In the genomic region with DNA sequence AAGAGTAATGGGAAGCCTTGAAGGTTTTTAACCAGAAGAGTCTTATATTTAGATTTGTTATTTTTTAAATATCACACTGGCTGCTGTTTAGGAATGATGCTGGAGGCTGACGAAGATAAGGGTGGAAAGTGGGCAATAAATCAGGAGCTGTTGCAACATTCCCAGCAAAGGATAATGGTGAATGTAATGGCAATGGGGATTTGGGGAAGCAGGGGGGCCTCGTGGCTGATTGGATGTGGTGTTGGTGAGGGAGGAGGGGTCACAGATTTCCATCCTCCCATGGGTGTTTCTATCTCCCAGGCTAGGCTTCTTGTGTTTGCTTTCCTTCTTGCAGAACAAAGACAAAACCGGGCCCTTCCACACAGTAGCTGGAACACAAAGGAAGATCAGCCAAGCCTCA, we compare ENCODE assay signal across 19 cellular contexts.
A peak's percentile ranks its signal among the peaks of the same experiment; 100 is the strongest.
DNase-seq lines count a peak whose midpoint lies in the region; ATAC-seq and TF ChIP-seq lines count a peak whose summit lies in the region.
"Had no signal": no experiment of that assay in that cellular context is flagged by ENCODE, and none has a peak within 500 bp of the region (broad histone marks: within the 10 kb centered on the region; RNA-seq: fewer than 3 reads in every experiment).

No MANE protein-coding gene starts in this region.

- intact Hi-C loops in IMR-90 (cut with micrococcal nuclease), result no loop called here
- intact Hi-C loops in natural killer cell (cut with micrococcal nuclease), result no loop called here

- no peak overlapping the region for H4K8ac ChIP-seq in IMR-90 (ENCODE audit: low read depth in 2 of 2, low read length in 2 of 2)

- no peak overlapping the region for H4K5ac ChIP-seq in IMR-90 (ENCODE audit: low read depth, low read length)

- no peak overlapping the region for H3K56ac ChIP-seq in IMR-90 (ENCODE audit: extremely low read depth, insufficient read depth, low read length)

- H2AFZ ChIP-seq in IMR-90 (replicated peaks; ENCODE audit: low read length, poor library complexity), result no peak overlapping the region
- H2AFZ ChIP-seq in fibroblast of lung (ENCODE audit: low read length), result no peak overlapping the region
- H2AFZ ChIP-seq: hepatocyte had no signal

- H3K27ac Mint-ChIP-seq in natural killer cell, result no peak overlapping the region
- H3K27ac Mint-ChIP-seq: activated naive CD4-positive, alpha-beta T cell treated with anti-CD3 and anti-CD28 coated beads, Interleukin-2, amount 50 U/mL, for 24 hours had no signal

- no peak for TF ChIP-seq POLR2A in IMR-90 (IDR thresholded peaks at IDR 0.05; ENCODE audit: low read depth, low read length)

- no peaks in the 10 kb centered on the region for H3K4me1 Mint-ChIP-seq in natural killer cell
- H3K4me1 Mint-ChIP-seq: activated naive CD4-positive, alpha-beta T cell treated with anti-CD3 and anti-CD28 coated beads, Interleukin-2, amount 50 U/mL, for 24 hours had no signal

- H3K14ac ChIP-seq in IMR-90 (replicated peaks; ENCODE audit: low read depth, low read length), result no peak overlapping the region

- H3K4me1 ChIP-seq in IMR-90 (ENCODE audit: control insufficient read depth, insufficient read depth, low read length) (peaks cover 7% of the 10 kb centered on the region), fibroblast of lung (ENCODE audit: control insufficient read depth, extremely low read depth, insufficient read depth, low read length) (peaks cover 5% of the 10 kb centered on the region)
- H3K4me1 ChIP-seq: SJCRH30 had no signal

- H3K4me3 ChIP-seq in IMR-90 (ENCODE audit: insufficient read depth, low read depth, low read length), result no peak overlapping the region
- H3K4me3 ChIP-seq in fibroblast of lung (replicated peaks in 1 of 4; ENCODE audit: control extremely low read depth in 1 of 4, insufficient read depth in 1 of 4, low read depth in 3 of 4, low read length in 4 of 4), result no peak overlapping the region
- H3K4me3 ChIP-seq: hepatocyte, SJCRH30 had no signal

- in situ Hi-C loops in IMR-90 (cut with MboI; ENCODE audit: low sequenced_read_pairs), result no loop called here

- no peak overlapping the region for H2BK120ac ChIP-seq in IMR-90 (ENCODE audit: low read depth, low read length)

- H3K9me1 ChIP-seq in IMR-90 (ENCODE audit: insufficient read depth, low read length), result no peaks in the 10 kb centered on the region

- no peak overlapping the region for H2BK5ac ChIP-seq in IMR-90 (ENCODE audit: low read depth, low read length, poor library complexity, severe bottlenecking)

- CTCF ChIA-PET in IMR-90 (lab: Yijun Ruan, JAX), result no interaction called here

- H4K20me1 ChIP-seq in IMR-90 (ENCODE audit: insufficient read depth, low read length) (no peaks in the 10 kb centered on the region), fibroblast of lung (ENCODE audit: control insufficient read depth, extremely low read depth, insufficient read depth, low read length) (no peaks in the 10 kb centered on the region)

- no peak overlapping the region for H2BK15ac ChIP-seq in IMR-90 (ENCODE audit: low read depth, low read length)

- ATAC-seq in IMR-90 (ENCODE audit: low read depth) (peak; percentile 48), natural killer cell (no peak)

- no CpG with 5 or more reads among the region's 3 CpGs for WGBS in IMR-90 (ENCODE audit: extremely low coverage in 2 of 2, insufficient read length in 1 of 2), 2 experiments

- TF ChIP-seq RAD21 in IMR-90 (IDR thresholded peaks at IDR 0.05; ENCODE audit: low read length), result no peak

- no TSS peak for BruUV-seq in IMR-90 (replicated peaks; lab: Mats Ljungman, UMichigan)

- H3K27me3 ChIP-seq in IMR-90 (ENCODE audit: control insufficient read depth, insufficient read depth, low read length) (peaks cover 3% of the 10 kb centered on the region), fibroblast of lung (ENCODE audit: control insufficient read depth, insufficient read depth, low read length) (no peaks in the 10 kb centered on the region)
- H3K27me3 ChIP-seq: hepatocyte, SJCRH30 had no signal

- DNase-seq in IMR-90 (peak; percentile 20), fibroblast of lung (ENCODE audit: low read depth in 2 of 2) (peak; percentile 3 to 27), islet precursor cell (peak; percentile 49), ureter (ENCODE audit: low spot score) (peak; percentile 58), natural killer cell (no peak), NCI-H1092 treated with DMSO at 0.1 percent for 48 hours (lab: John Stamatoyannopoulos, UW) (no peak)
- DNase-seq in activated CD4-positive, alpha-beta T cell treated with anti-CD3 and anti-CD28 coated beads for 1 hour, result no peak
- DNase-seq: activated CD4-positive, CD25-positive, alpha-beta regulatory T cell treated with anti-CD3 and anti-CD28 coated beads, Interleukin-2, amount 50 U/mL, for 72 hours; activated CD8-positive, alpha-beta memory T cell treated with anti-CD3 and anti-CD28 coated beads for 24 hours; activated T-cell treated with anti-CD3 and anti-CD28 coated beads, Interleukin-2, amount 50 U/mL, for 48 hours; AML-193; DND-41; NCI-H82; OCI-M1; SJCRH30; T-helper 9 cell had no signal

- H3K27me3 Mint-ChIP-seq in natural killer cell (ENCODE audit: low read depth in 2 of 2), result peaks cover 0 to 8% of the 10 kb centered on the region in 2 donors

- H4K91ac ChIP-seq in IMR-90 (ENCODE audit: insufficient read depth, low read depth, low read length), result no peak overlapping the region

- H3K36me3 ChIP-seq in IMR-90 (ENCODE audit: control insufficient read depth, insufficient read depth, low read length) (no peaks in the 10 kb centered on the region), fibroblast of lung (ENCODE audit: control insufficient read depth, insufficient read depth, low read length) (no peaks in the 10 kb centered on the region)
- H3K36me3 ChIP-seq: SJCRH30 had no signal

- no peaks in the 10 kb centered on the region for H3K9me3 Mint-ChIP-seq in natural killer cell
- H3K9me3 Mint-ChIP-seq: activated naive CD4-positive, alpha-beta T cell treated with anti-CD3 and anti-CD28 coated beads, Interleukin-2, amount 50 U/mL, for 24 hours; nephron had no signal

- no peaks in the 10 kb centered on the region for H3K36me3 Mint-ChIP-seq in natural killer cell
- H3K36me3 Mint-ChIP-seq: activated naive CD4-positive, alpha-beta T cell treated with anti-CD3 and anti-CD28 coated beads, Interleukin-2, amount 50 U/mL, for 24 hours had no signal

- H3K79me1 ChIP-seq in IMR-90 (ENCODE audit: low read depth in 1 of 2, low read length in 2 of 2), result no peaks in the 10 kb centered on the region

- POLR2A ChIA-PET in IMR-90 (lab: Charles Lee; ENCODE audit: unreplicated experiment), result interaction anchor here (0.6 kb wide), 1 partner anchor 235 kb away, joined by 3 read pairs; no protein-coding TSS in a partner anchor

- H2AK9ac ChIP-seq in IMR-90 (replicated peaks; ENCODE audit: low read depth, low read length, poor library complexity), result no peak overlapping the region

- no peak overlapping the region for H2BK20ac ChIP-seq in IMR-90 (ENCODE audit: low read depth, low read length)

- H3K23ac ChIP-seq in IMR-90 (ENCODE audit: low read depth, low read length), result no peak overlapping the region

- dilution Hi-C loops in IMR-90 (cut with HindIII; ENCODE audit: low sequenced_read_pairs, unreplicated experiment), result no loop called here

- no peak overlapping the region for H3K4me2 ChIP-seq in IMR-90 (ENCODE audit: low read depth, low read length)
- H3K4me2 ChIP-seq in fibroblast of lung (ENCODE audit: extremely low read depth, insufficient read depth, low read length), result no peak overlapping the region
- H3K4me2 ChIP-seq: hepatocyte had no signal

- no peak for TF ChIP-seq CTCF in IMR-90 (conservative IDR thresholded peaks at IDR 0.05; ENCODE audit: low read depth, low read length)
- no peak for TF ChIP-seq CTCF in fibroblast of lung (conservative IDR thresholded peaks at IDR 0.05 in 1 of 2, IDR thresholded peaks at IDR 0.05 in 1 of 2; ENCODE audit: low read depth in 1 of 2, low read length in 2 of 2)
- no peak for TF ChIP-seq CTCF in natural killer cell (IDR thresholded peaks at IDR 0.05)

- no peak overlapping the region for H3K9ac ChIP-seq in IMR-90 (ENCODE audit: low read depth, low read length)
- no peak overlapping the region for H3K9ac ChIP-seq in fibroblast of lung (ENCODE audit: insufficient read depth, low read length)

- H3K4me3 Mint-ChIP-seq in natural killer cell, result no peak overlapping the region
- H3K4me3 Mint-ChIP-seq: activated naive CD4-positive, alpha-beta T cell treated with anti-CD3 and anti-CD28 coated beads, Interleukin-2, amount 50 U/mL, for 24 hours; nephron had no signal

- no peak overlapping the region; the same call in 1 of the 2 replicates for H3K27ac ChIP-seq in IMR-90 (ENCODE audit: insufficient read depth, low read length)
- no peak overlapping the region for H3K27ac ChIP-seq in fibroblast of lung (ENCODE audit: insufficient read depth, low read length)
- H3K27ac ChIP-seq: hepatocyte, SJCRH30 had no signal

- H2AK5ac ChIP-seq in IMR-90 (ENCODE audit: low read depth, low read length), result no peak overlapping the region

- H3K79me2 ChIP-seq in fibroblast of lung (ENCODE audit: control insufficient read depth, insufficient read depth, low read length), result no peaks in the 10 kb centered on the region
- H3K79me2 ChIP-seq: hepatocyte had no signal

- H3K9me3 ChIP-seq in IMR-90 (ENCODE audit: control insufficient read depth, insufficient read depth, low read length) (no peaks in the 10 kb centered on the region), fibroblast of lung (ENCODE audit: control insufficient read depth, insufficient read depth, low read depth, low read length) (no peaks in the 10 kb centered on the region)
- H3K9me3 ChIP-seq: SJCRH30 had no signal

- H3K18ac ChIP-seq in IMR-90 (ENCODE audit: low read depth, low read length), result no peak overlapping the region

- no peak overlapping the region for H3K4ac ChIP-seq in IMR-90 (ENCODE audit: low read depth, low read length)

TF ChIP-seq in IMR-90, 13 proteins besides CTCF, POLR2A, EP300 and RAD21:
- TF ChIP-seq CEBPB (IDR thresholded peaks at IDR 0.05; ENCODE audit: low read depth, low read length) (peak; percentile 51; the same call in 1 of the 2 replicates), MAFK (IDR thresholded peaks at IDR 0.05; ENCODE audit: low read depth, low read length) (no peak), RFX5 (IDR thresholded peaks at IDR 0.05; ENCODE audit: low read depth, low read length) (no peak), BHLHE40 (IDR thresholded peaks at IDR 0.05; ENCODE audit: low read depth, low read length) (no peak), MXI1 (IDR thresholded peaks at IDR 0.05; ENCODE audit: borderline replicate concordance, low read depth, low read length) (no peak)

Comparison
In these comparisons a context has a peak if more than half of its experiments do, and no peak if none do; other contexts are left out.
1. DNase-seq: peak in IMR-90 (single experiment), fibroblast of lung (2 of 2), islet precursor cell (single experiment) and ureter (single experiment); none in activated CD4-positive, alpha-beta T cell treated with anti-CD3 and anti-CD28 coated beads for 1 hour (single experiment), natural killer cell (single experiment) and NCI-H1092 treated with DMSO at 0.1 percent for 48 hours (single experiment).